In genomic region chr12:120361506-120362208, GRCh38 we compare ENCODE assay signal across 9 cellular contexts. TPM values are rescaled to one million over a fixed set of nuclear protein-coding genes. Genes with fewer than 3 reads are reported as not detected.
DNase-seq lines count a peak whose midpoint lies in the region; ATAC-seq, FAIRE-seq and TF ChIP-seq lines count a peak whose summit lies in the region.
"Had no signal": no experiment of that assay in that cellular context is flagged by ENCODE, and none has a peak within 500 bp of the region (broad histone marks: within the 10 kb centered on the region; RNA-seq: fewer than 3 reads in every experiment).

No MANE protein-coding gene starts in this region.

- H3K36me3 ChIP-seq in duodenal mucosa (ENCODE audit: control insufficient read depth in 1 of 2, insufficient read depth in 2 of 2, low read length in 2 of 2) (peaks cover 0 to 16% of the 10 kb centered on the region in 2 donors), thoracic aorta (no peaks in the 10 kb centered on the region)

- H3K4me3 ChIP-seq in duodenal mucosa (ENCODE audit: low read depth in 1 of 2, low read length in 2 of 2) (peak overlapping the region in 1 of 2 donors; percentile 32), thoracic aorta (peak overlapping the region; percentile 65)

- H3K27ac ChIP-seq in duodenal mucosa (ENCODE audit: low read depth, low read length) = no peak overlapping the region
- H3K27ac ChIP-seq in thoracic aorta = no peak overlapping the region

- ATAC-seq in thoracic aorta (ENCODE audit: insufficient number of reproducible peaks, low FRiP score, low read depth) (no peak), GM21723 (IDR thresholded peaks at IDR 0.05; ENCODE audit: unreplicated experiment) (no peak), GM19455 (IDR thresholded peaks at IDR 0.05; ENCODE audit: unreplicated experiment) (no peak)
- ATAC-seq: naive thymus-derived CD4-positive, alpha-beta T cell had no signal

- peak; percentile 55 for DNase-seq in GM12892 (ENCODE audit: insufficient read length)
- DNase-seq in NCI-H524 (lab: John Stamatoyannopoulos, UW) = peak; percentile 81 to 96
- peak; percentile 45 to 82 for DNase-seq in lung microvascular endothelial cell (ENCODE audit: low read depth in 2 of 2)
- DNase-seq in thoracic aorta (ENCODE audit: low spot score) = no peak
- no peak for DNase-seq in cortex of kidney (lab: John Stamatoyannopoulos, UW)

- no peak for FAIRE-seq in GM12892 (lab: Jason Lieb, UNC)

- TF ChIP-seq POLR2A in GM12892 (IDR thresholded peaks at IDR 0.05; ENCODE audit: low read depth, low read length) = no peak

- no peak for TF ChIP-seq CTCF in thoracic aorta (IDR thresholded peaks at IDR 0.05)

- H3K27me3 ChIP-seq in duodenal mucosa (ENCODE audit: control insufficient read depth in 1 of 2, insufficient read depth in 2 of 2, low read length in 2 of 2) (peaks cover 0 to 4% of the 10 kb centered on the region in 2 donors), thoracic aorta (replicated peaks; ENCODE audit: insufficient read depth) (peaks cover 4% of the 10 kb centered on the region)

- H3K4me1 ChIP-seq in duodenal mucosa (ENCODE audit: control insufficient read depth in 1 of 2, insufficient read depth in 2 of 2, low read length in 2 of 2) = peaks cover 46% of the 10 kb centered on the region in 2 donors
- H3K4me1 ChIP-seq in thoracic aorta (ENCODE audit: control insufficient read depth in 1 of 2, low read depth in 2 of 2) = peaks cover 0 to 5% of the 10 kb centered on the region in 2 donors

- H3K9ac ChIP-seq in duodenal mucosa (ENCODE audit: low read depth in 1 of 2, low read length in 2 of 2) = peak overlapping the region; percentile 39 to 54

- H3K9me3 ChIP-seq in duodenal mucosa (ENCODE audit: control insufficient read depth in 1 of 2, low read length in 2 of 2) (no peaks in the 10 kb centered on the region), thoracic aorta (no peaks in the 10 kb centered on the region)

RNA-seq across cellular contexts. Expression of gene MSI1, which starts 7.3 kb away (rescaled TPM):
- polyA plus RNA-seq in GM12892 (2012; ENCODE audit: missing spikeins) = not detected
- not detected in 2 replicates for total RNA-seq in lung microvascular endothelial cell
- total RNA-seq in thoracic aorta = under 1 TPM in 1 of 2 donors, not detected in 1; 0.27 TPM
- total RNA-seq: naive thymus-derived CD4-positive, alpha-beta T cell had no signal
- polyA plus RNA-seq: naive thymus-derived CD4-positive, alpha-beta T cell had no signal

RNA-seq across cellular contexts. Expression of gene PLA2G1B, which starts 34.1 kb away (rescaled TPM):
- not detected for polyA plus RNA-seq in GM12892 (2012; ENCODE audit: missing spikeins)
- total RNA-seq in lung microvascular endothelial cell (not detected in 2 replicates), thoracic aorta (not detected)

RNA-seq across cellular contexts. Expression of gene SIRT4, which starts 59.5 kb away (rescaled TPM):
- 0.95 TPM for polyA plus RNA-seq in GM12892 (2012; ENCODE audit: missing spikeins)
- total RNA-seq in lung microvascular endothelial cell = 0.87 and 3.2 TPM in 2 replicates
- 1 to 10 TPM in 1 of 2 donors, under 1 TPM in 1; 0.56 to 8.8 TPM for total RNA-seq in thoracic aorta

Comparison
In these comparisons a context has a peak if more than half of its experiments do, and no peak if none do; other contexts are left out.
1. DNase-seq: peak in GM12892 (single experiment), NCI-H524 (2 of 2) and lung microvascular endothelial cell (2 of 2); none in thoracic aorta (single experiment) and cortex of kidney (single experiment).